27 cellular contexts compared by ENCODE assay signal in genomic region chr3:16865335-16865734, GRCh38.
"Had no signal": no experiment of that assay in that cellular context is flagged by ENCODE, and none has a peak within 500 bp of the region (broad histone marks: within the 10 kb centered on the region; RNA-seq: fewer than 3 reads in every experiment).

No MANE protein-coding gene starts in this region.

- FAIRE-seq: colon, small intestine had no signal

- H3K27me3 ChIP-seq: body of pancreas, neutrophil, ovary, right lobe of liver, vagina had no signal

- H3K9me3 ChIP-seq: body of pancreas, neutrophil, ovary, right lobe of liver, vagina had no signal

- H3K4me3 ChIP-seq: body of pancreas, ovary, right lobe of liver, vagina had no signal

- H3K4me1 ChIP-seq: body of pancreas, foreskin keratinocyte, right lobe of liver, vagina had no signal

- DNase-seq: activated B cell treated with CpG ODN at 0.5 μM for 24 hours; activated CD4-positive, alpha-beta memory T cell treated with anti-CD3 and anti-CD28 coated beads for 36 hours; activated CD8-positive, alpha-beta memory T cell treated with anti-CD3 and anti-CD28 coated beads, Interleukin-2, amount 50 U/mL, for 4 hours; activated gamma-delta T cell; activated naive CD4-positive, alpha-beta T cell treated with anti-CD3 and anti-CD28 coated beads, Interleukin-2, amount 10 ng/mL, durations not matched to agents 7 days and 5 days; activated T-cell treated with anti-CD3 and anti-CD28 coated beads, Interleukin-2, amount 50 U/mL, for 1 hour; amygdala; body of pancreas; effector CD4-positive, alpha-beta T cell; left ventricle myocardium superior; mammary epithelial cell; naive B cell; nephron progenitor cell; ovary; right lobe of liver; small intestine; stimulated activated CD4-positive, alpha-beta T cell treated with anti-CD3 and anti-CD28 coated beads, Interleukin-1b, Interleukin-23, amount 100 ng/mL, for 48 hours; stimulated activated CD4-positive, alpha-beta T cell treated with anti-CD3 and anti-CD28 coated beads, Interleukin-4, amount 100 ng/mL, for 4 hours; stimulated activated CD8-positive, alpha-beta memory T cell treated with anti-CD3 and anti-CD28 coated beads, Interleukin-4, amount 100 ng/mL, for 48 hours; stimulated activated naive CD8-positive, alpha-beta T cell treated with anti-CD3 and anti-CD28 coated beads, Interleukin-15, amount 100 ng/mL, for 72 hours; substantia nigra; T-helper 1 cell had no signal

- H3K27ac ChIP-seq: body of pancreas, foreskin keratinocyte, neutrophil, ovary, right lobe of liver, vagina had no signal

- H3K36me3 ChIP-seq: neutrophil, ovary, right lobe of liver, vagina had no signal

- ATAC-seq: left ventricle myocardium superior; stimulated activated memory B cell treated with anti-CD40 and anti-IgM and Interleukin-4, amounts not matched to agents 10 μg/mL and 1 μg/mL and 100 μg/mL, for 72 hours; stimulated activated naive CD8-positive, alpha-beta T cell treated with anti-CD3 and anti-CD28 coated beads, Interleukin-15, amount 100 ng/mL, for 72 hours had no signal
